In genomic region chr20:35560105-35560511, GRCh38 we compare ENCODE assay signal across 2 cellular contexts.
TF ChIP-seq lines count a peak whose summit lies in the region.

No MANE protein-coding gene starts in this region.

TF ChIP-seq in GM23338, 12 proteins besides CTCF, POLR2A, EP300 and RAD21 (continued from another document):
- TF ChIP-seq ZNF462 (CRISPR knock-in tag; IDR thresholded peaks at IDR 0.05) = no peak
- no peak for TF ChIP-seq ZNF114 (CRISPR knock-in tag; IDR thresholded peaks at IDR 0.05)
- TF ChIP-seq EZH2phosphoT487 (IDR thresholded peaks at IDR 0.05; ENCODE audit: unreplicated experiment) = no peak
- no peak for TF ChIP-seq CREB1 (CRISPR knock-in tag; IDR thresholded peaks at IDR 0.05; ENCODE audit: low read depth)
- TF ChIP-seq STAT1 (IDR thresholded peaks at IDR 0.05; ENCODE audit: unreplicated experiment) = no peak

TF ChIP-seq in WTC11, 78 proteins besides CTCF, POLR2A, EP300 and RAD21 (continued from another document):
- no peak for TF ChIP-seq ZNF425 (CRISPR knock-in tag; conservative IDR thresholded peaks at IDR 0.05)
- TF ChIP-seq ZNF219 (CRISPR knock-in tag; IDR thresholded peaks at IDR 0.05; ENCODE audit: borderline replicate concordance) = no peak
- TF ChIP-seq PREB (CRISPR knock-in tag; IDR thresholded peaks at IDR 0.05; ENCODE audit: borderline replicate concordance) = no peak
- TF ChIP-seq JUN (CRISPR knock-in tag; IDR thresholded peaks at IDR 0.05) = no peak
- no peak for TF ChIP-seq OVOL2 (CRISPR knock-in tag; IDR thresholded peaks at IDR 0.05; ENCODE audit: borderline replicate concordance)
- TF ChIP-seq ZNF671 (CRISPR knock-in tag; IDR thresholded peaks at IDR 0.05) = no peak
- no peak for TF ChIP-seq RORB (CRISPR knock-in tag; IDR thresholded peaks at IDR 0.05)
- no peak for TF ChIP-seq TCF7 (CRISPR knock-in tag; IDR thresholded peaks at IDR 0.05; ENCODE audit: low read depth)
- no peak for TF ChIP-seq AR (CRISPR knock-in tag; IDR thresholded peaks at IDR 0.05)
- no peak for TF ChIP-seq E2F5 (CRISPR knock-in tag; IDR thresholded peaks at IDR 0.05)
- no peak for TF ChIP-seq SP1 (CRISPR knock-in tag; conservative IDR thresholded peaks at IDR 0.05)
- TF ChIP-seq JAZF1 (CRISPR knock-in tag; IDR thresholded peaks at IDR 0.05) = no peak
- TF ChIP-seq MAX (CRISPR knock-in tag; IDR thresholded peaks at IDR 0.05) = no peak
